In genomic region chr4:88792268-88792781, GRCh38 we compare ENCODE assay signal across 8 cellular contexts.
DNase-seq lines count a peak whose midpoint lies in the region; ATAC-seq and TF ChIP-seq lines count a peak whose summit lies in the region.

No MANE protein-coding gene starts in this region.

- DNase-seq in GM10248 (ENCODE audit: extremely low spot score) (peak; percentile 8), GM23338 (ENCODE audit: low spot score) (peak; percentile 38), NCI-H2227 (lab: John Stamatoyannopoulos, UW; ENCODE audit: unreplicated experiment) (peak; percentile 5), fibroblast of the conjunctiva (ENCODE audit: low read depth) (peak; percentile 65), thyroid gland (no peak), NCI-H2196 (lab: John Stamatoyannopoulos, UW; ENCODE audit: unreplicated experiment) (no peak)
- DNase-seq in activated CD4-positive, alpha-beta memory T cell treated with anti-CD3 and anti-CD28 coated beads for 36 hours: no peak

- intact Hi-C loops in thyroid gland (cut with DNase I): no loop called here
- intact Hi-C loops in activated CD4-positive, alpha-beta memory T cell treated with anti-CD3 and anti-CD28 coated beads for 36 hours (cut with micrococcal nuclease): loop anchor here (1.0 to 2.0 kb wide), 7 partner anchors 11 to 266 kb away; partner anchors contain the start of gene HERC3

- H3K4me3 ChIP-seq in GM23338 (no peak overlapping the region), thyroid gland (replicated peaks in 1 of 3) (no peak overlapping the region)

- H3K27me3 ChIP-seq in GM23338 (ENCODE audit: insufficient read depth) (no peaks in the 10 kb centered on the region), thyroid gland (no peaks in the 10 kb centered on the region)

- H3K27ac ChIP-seq in GM23338 (ENCODE audit: low read depth) (peak overlapping the region; percentile 55), thyroid gland (peak overlapping the region in 2 of 3 donors; percentile 42 to 51)

- TF ChIP-seq POLR2A in thyroid gland (IDR thresholded peaks at IDR 0.05): no peak

- TF ChIP-seq CTCF in GM10248 (IDR thresholded peaks at IDR 0.05; ENCODE audit: control extremely low read depth, extremely low read depth, low read depth, missing control alignments): no peak
- no peak for TF ChIP-seq CTCF in GM23338 (conservative IDR thresholded peaks at IDR 0.05; ENCODE audit: low read depth in 2 of 2)
- no peak for TF ChIP-seq CTCF in thyroid gland (IDR thresholded peaks at IDR 0.05)

- no peaks in the 10 kb centered on the region for H4K20me1 ChIP-seq in GM23338 (replicated peaks; ENCODE audit: insufficient read depth)

- CTCF ChIA-PET in GM10248 (lab: Yijun Ruan, JAX): interaction anchor here (0.7 to 2.1 kb wide), 2 partner anchors 253 to 257 kb away, joined by 4 to 11 read pairs; no protein-coding TSS in a partner anchor
- CTCF ChIA-PET in activated CD4-positive, alpha-beta memory T cell treated with anti-CD3 and anti-CD28 coated beads for 36 hours (lab: Charles Lee): interaction anchor here (1.3 to 2.1 kb wide), 2 partner anchors 253 to 268 kb away, joined by 7 read pairs; no protein-coding TSS in a partner anchor

- POLR2A ChIA-PET in GM10248 (lab: Yijun Ruan, JAX): no interaction called here
- POLR2A ChIA-PET in activated CD4-positive, alpha-beta memory T cell treated with anti-CD3 and anti-CD28 coated beads for 36 hours (lab: Charles Lee): interaction anchor here (0.8 kb wide), 1 partner anchor 10 kb away, joined by 3 read pairs; no protein-coding TSS in a partner anchor

- ATAC-seq in GM23338 (peak; percentile 67), HG03280 (IDR thresholded peaks at IDR 0.05; ENCODE audit: unreplicated experiment) (no peak)

- H3K4me3 Mint-ChIP-seq in GM23338: no peak overlapping the region
- H3K4me3 Mint-ChIP-seq in activated CD4-positive, alpha-beta memory T cell treated with anti-CD3 and anti-CD28 coated beads for 36 hours: no peak overlapping the region

- H3K79me2 ChIP-seq in GM23338 (replicated peaks; ENCODE audit: insufficient read depth): no peaks in the 10 kb centered on the region

- H3K36me3 ChIP-seq in GM23338 (ENCODE audit: insufficient read depth) (no peaks in the 10 kb centered on the region), thyroid gland (no peaks in the 10 kb centered on the region)

- H3K4me1 ChIP-seq in GM23338 (ENCODE audit: insufficient read depth) (peaks cover 28% of the 10 kb centered on the region), thyroid gland (peaks cover 9 to 16% of the 10 kb centered on the region in 2 donors)

- H3K9me3 ChIP-seq in thyroid gland: no peaks in the 10 kb centered on the region

- H3K9me3 Mint-ChIP-seq in GM23338: no peaks in the 10 kb centered on the region
- no peaks in the 10 kb centered on the region for H3K9me3 Mint-ChIP-seq in activated CD4-positive, alpha-beta memory T cell treated with anti-CD3 and anti-CD28 coated beads for 36 hours

- H2AFZ ChIP-seq in GM23338: no peak overlapping the region

- 40 to 50% methylated on average over 1 of the region's 1 CpG for WGBS in thyroid gland, 2 donors

- H3K4me1 Mint-ChIP-seq in GM23338: peaks cover 25% of the 10 kb centered on the region
- H3K4me1 Mint-ChIP-seq in activated CD4-positive, alpha-beta memory T cell treated with anti-CD3 and anti-CD28 coated beads for 36 hours (ENCODE audit: low read depth): peaks cover 19% of the 10 kb centered on the region

- H3K27ac Mint-ChIP-seq in GM23338: peak overlapping the region; percentile 97
- no peak overlapping the region for H3K27ac Mint-ChIP-seq in activated CD4-positive, alpha-beta memory T cell treated with anti-CD3 and anti-CD28 coated beads for 36 hours

- H3K4me2 ChIP-seq in GM23338: peak overlapping the region; percentile 2

- no peaks in the 10 kb centered on the region for H3K36me3 Mint-ChIP-seq in GM23338 (ENCODE audit: low read depth)
- no peaks in the 10 kb centered on the region for H3K36me3 Mint-ChIP-seq in activated CD4-positive, alpha-beta memory T cell treated with anti-CD3 and anti-CD28 coated beads for 36 hours

- H3F3A ChIP-seq in GM23338 (replicated peaks; ENCODE audit: low read depth): no peaks in the 10 kb centered on the region

- H3K9me2 ChIP-seq in GM23338 (ENCODE audit: insufficient read depth): no peaks in the 10 kb centered on the region

- H3K27me3 Mint-ChIP-seq in GM23338 (ENCODE audit: insufficient read depth, low read depth, poor library complexity): no peaks in the 10 kb centered on the region
- H3K27me3 Mint-ChIP-seq in activated CD4-positive, alpha-beta memory T cell treated with anti-CD3 and anti-CD28 coated beads for 36 hours: peaks cover under 1% of the 10 kb centered on the region

TF ChIP-seq in GM23338, 12 proteins besides CTCF, POLR2A, EP300 and RAD21 (continues in another document):
- TF ChIP-seq EZH2phosphoT487 (IDR thresholded peaks at IDR 0.05; ENCODE audit: unreplicated experiment): no peak
- TF ChIP-seq CREB1 (CRISPR knock-in tag; IDR thresholded peaks at IDR 0.05; ENCODE audit: low read depth): no peak
- TF ChIP-seq REST (IDR thresholded peaks at IDR 0.05; ENCODE audit: unreplicated experiment): no peak
- no peak for TF ChIP-seq ZNF114 (CRISPR knock-in tag; IDR thresholded peaks at IDR 0.05)
- no peak for TF ChIP-seq NANOG (IDR thresholded peaks at IDR 0.05; ENCODE audit: borderline replicate concordance)

Comparison
In these comparisons a context has a peak if more than half of its experiments do, and no peak if none do; other contexts are left out.
1. DNase-seq: peak in GM10248 (single experiment), GM23338 (single experiment), NCI-H2227 (single experiment) and fibroblast of the conjunctiva (single experiment); none in thyroid gland (0 of 2), activated CD4-positive, alpha-beta memory T cell treated with anti-CD3 and anti-CD28 coated beads for 36 hours (single experiment) and NCI-H2196 (single experiment).